Comparison of ENCODE assay signal across 2 cellular contexts in the genomic region with DNA sequence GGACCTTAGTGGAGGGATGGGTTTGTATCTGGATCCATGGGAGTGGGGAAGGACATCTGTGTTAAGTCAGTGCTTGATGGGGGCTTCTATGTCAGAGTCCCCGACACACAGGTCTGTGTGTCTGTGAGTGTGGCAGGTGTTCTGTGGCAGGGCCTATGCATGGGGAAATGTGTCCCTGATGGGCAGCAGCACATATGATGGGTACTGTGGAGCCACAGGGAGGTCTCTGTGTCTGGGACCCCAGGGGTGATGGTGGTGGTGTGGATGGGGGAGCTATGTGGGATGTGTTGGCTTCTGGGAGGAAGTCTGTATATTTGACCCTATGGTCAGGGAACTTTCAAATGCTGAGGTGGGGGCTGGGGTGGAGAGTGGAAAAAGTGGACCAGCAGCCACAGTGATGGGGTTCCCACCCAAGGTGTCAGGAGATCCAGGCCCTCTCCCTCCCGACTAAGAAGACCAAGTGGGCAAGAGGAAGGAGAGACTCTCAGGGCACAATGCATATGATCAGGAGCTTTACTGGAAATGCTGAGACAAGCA.
TF ChIP-seq lines count a peak whose summit lies in the region.

No MANE protein-coding gene starts in this region.

TF ChIP-seq in SK-N-SH, 30 proteins besides CTCF, POLR2A, EP300 and RAD21:
- no peak for TF ChIP-seq NRF1 (IDR thresholded peaks at IDR 0.05; ENCODE audit: low read depth, low read length)
- TF ChIP-seq FOXM1 (IDR thresholded peaks at IDR 0.05; ENCODE audit: low read depth) = no peak
- TF ChIP-seq, protein P1, sequence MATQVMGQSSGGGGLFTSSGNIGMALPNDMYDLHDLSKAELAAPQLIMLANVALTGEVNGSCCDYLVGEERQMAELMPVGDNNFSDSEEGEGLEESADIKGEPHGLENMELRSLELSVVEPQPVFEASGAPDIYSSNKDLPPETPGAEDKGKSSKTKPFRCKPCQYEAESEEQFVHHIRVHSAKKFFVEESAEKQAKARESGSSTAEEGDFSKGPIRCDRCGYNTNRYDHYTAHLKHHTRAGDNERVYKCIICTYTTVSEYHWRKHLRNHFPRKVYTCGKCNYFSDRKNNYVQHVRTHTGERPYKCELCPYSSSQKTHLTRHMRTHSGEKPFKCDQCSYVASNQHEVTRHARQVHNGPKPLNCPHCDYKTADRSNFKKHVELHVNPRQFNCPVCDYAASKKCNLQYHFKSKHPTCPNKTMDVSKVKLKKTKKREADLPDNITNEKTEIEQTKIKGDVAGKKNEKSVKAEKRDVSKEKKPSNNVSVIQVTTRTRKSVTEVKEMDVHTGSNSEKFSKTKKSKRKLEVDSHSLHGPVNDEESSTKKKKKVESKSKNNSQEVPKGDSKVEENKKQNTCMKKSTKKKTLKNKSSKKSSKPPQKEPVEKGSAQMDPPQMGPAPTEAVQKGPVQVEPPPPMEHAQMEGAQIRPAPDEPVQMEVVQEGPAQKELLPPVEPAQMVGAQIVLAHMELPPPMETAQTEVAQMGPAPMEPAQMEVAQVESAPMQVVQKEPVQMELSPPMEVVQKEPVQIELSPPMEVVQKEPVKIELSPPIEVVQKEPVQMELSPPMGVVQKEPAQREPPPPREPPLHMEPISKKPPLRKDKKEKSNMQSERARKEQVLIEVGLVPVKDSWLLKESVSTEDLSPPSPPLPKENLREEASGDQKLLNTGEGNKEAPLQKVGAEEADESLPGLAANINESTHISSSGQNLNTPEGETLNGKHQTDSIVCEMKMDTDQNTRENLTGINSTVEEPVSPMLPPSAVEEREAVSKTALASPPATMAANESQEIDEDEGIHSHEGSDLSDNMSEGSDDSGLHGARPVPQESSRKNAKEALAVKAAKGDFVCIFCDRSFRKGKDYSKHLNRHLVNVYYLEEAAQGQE (IDR thresholded peaks at IDR 0.05; ENCODE audit: low read depth, low read length) = no peak
- TF ChIP-seq, protein P2, sequence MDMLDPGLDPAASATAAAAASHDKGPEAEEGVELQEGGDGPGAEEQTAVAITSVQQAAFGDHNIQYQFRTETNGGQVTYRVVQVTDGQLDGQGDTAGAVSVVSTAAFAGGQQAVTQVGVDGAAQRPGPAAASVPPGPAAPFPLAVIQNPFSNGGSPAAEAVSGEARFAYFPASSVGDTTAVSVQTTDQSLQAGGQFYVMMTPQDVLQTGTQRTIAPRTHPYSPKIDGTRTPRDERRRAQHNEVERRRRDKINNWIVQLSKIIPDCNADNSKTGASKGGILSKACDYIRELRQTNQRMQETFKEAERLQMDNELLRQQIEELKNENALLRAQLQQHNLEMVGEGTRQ (IDR thresholded peaks at IDR 0.05; ENCODE audit: borderline replicate concordance, low read depth, low read length) = no peak
- TF ChIP-seq MEF2A (IDR thresholded peaks at IDR 0.05; ENCODE audit: borderline replicate concordance, low read depth) = no peak
- no peak for TF ChIP-seq RFX5 (IDR thresholded peaks at IDR 0.05; ENCODE audit: low read length)

TF ChIP-seq in SK-N-SH treated with all-trans-retinoic acid at 6 μM for 48 hours, 23 proteins besides CTCF, POLR2A, EP300 and RAD21:
- TF ChIP-seq SNAI2 (CRISPR knock-in tag; IDR thresholded peaks at IDR 0.05) = no peak
- TF ChIP-seq GLIS3 (CRISPR knock-in tag; IDR thresholded peaks at IDR 0.05) = no peak
- TF ChIP-seq TCF4 (CRISPR knock-in tag; IDR thresholded peaks at IDR 0.05; ENCODE audit: borderline replicate concordance) = no peak
- TF ChIP-seq, protein P3, sequence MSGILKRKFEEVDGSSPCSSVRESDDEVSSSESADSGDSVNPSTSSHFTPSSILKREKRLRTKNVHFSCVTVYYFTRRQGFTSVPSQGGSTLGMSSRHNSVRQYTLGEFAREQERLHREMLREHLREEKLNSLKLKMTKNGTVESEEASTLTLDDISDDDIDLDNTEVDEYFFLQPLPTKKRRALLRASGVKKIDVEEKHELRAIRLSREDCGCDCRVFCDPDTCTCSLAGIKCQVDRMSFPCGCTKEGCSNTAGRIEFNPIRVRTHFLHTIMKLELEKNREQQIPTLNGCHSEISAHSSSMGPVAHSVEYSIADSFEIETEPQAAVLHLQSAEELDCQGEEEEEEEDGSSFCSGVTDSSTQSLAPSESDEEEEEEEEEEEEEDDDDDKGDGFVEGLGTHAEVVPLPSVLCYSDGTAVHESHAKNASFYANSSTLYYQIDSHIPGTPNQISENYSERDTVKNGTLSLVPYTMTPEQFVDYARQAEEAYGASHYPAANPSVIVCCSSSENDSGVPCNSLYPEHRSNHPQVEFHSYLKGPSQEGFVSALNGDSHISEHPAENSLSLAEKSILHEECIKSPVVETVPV (CRISPR knock-in tag; IDR thresholded peaks at IDR 0.05) = no peak
- TF ChIP-seq TOX (CRISPR knock-in tag; IDR thresholded peaks at IDR 0.05; ENCODE audit: borderline replicate concordance) = no peak
- no peak for TF ChIP-seq ZNF565 (CRISPR knock-in tag; conservative IDR thresholded peaks at IDR 0.05; ENCODE audit: low read depth)
- no peak for TF ChIP-seq PPARA (CRISPR knock-in tag; IDR thresholded peaks at IDR 0.05; ENCODE audit: borderline replicate concordance)
- no peak for TF ChIP-seq OSR1 (CRISPR knock-in tag; IDR thresholded peaks at IDR 0.05)
- no peak for TF ChIP-seq ZNF70 (CRISPR knock-in tag; IDR thresholded peaks at IDR 0.05)
- no peak for TF ChIP-seq CSDC2 (CRISPR knock-in tag; IDR thresholded peaks at IDR 0.05)
- TF ChIP-seq, protein P4, sequence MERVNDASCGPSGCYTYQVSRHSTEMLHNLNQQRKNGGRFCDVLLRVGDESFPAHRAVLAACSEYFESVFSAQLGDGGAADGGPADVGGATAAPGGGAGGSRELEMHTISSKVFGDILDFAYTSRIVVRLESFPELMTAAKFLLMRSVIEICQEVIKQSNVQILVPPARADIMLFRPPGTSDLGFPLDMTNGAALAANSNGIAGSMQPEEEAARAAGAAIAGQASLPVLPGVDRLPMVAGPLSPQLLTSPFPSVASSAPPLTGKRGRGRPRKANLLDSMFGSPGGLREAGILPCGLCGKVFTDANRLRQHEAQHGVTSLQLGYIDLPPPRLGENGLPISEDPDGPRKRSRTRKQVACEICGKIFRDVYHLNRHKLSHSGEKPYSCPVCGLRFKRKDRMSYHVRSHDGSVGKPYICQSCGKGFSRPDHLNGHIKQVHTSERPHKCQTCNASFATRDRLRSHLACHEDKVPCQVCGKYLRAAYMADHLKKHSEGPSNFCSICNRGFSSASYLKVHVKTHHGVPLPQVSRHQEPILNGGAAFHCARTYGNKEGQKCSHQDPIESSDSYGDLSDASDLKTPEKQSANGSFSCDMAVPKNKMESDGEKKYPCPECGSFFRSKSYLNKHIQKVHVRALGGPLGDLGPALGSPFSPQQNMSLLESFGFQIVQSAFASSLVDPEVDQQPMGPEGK (CRISPR knock-in tag; IDR thresholded peaks at IDR 0.05; ENCODE audit: borderline replicate concordance) = no peak
- TF ChIP-seq ZFP30 (CRISPR knock-in tag; IDR thresholded peaks at IDR 0.05) = no peak
